In the genomic region with DNA sequence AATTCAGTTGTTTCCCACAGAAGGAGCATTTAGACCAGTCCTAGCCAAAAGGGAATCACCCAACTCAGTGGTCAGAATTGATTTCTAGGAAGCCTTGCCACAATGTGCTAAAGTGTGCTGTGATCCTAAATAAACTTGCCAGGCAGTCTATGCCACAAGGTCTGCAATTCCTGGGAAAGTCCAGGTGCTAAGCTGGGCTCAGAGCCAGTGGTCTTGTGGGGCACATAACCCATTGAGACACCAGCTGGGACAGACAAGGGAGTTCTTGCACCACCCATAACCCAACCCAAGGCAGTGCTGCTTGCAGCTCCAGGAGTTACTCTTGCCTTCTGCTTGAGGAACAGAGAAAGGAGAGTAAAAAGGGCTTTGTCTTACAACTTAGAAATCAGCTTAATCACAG, we compare ENCODE assay signal across 31 cellular contexts.
"Had no signal": no experiment of that assay in that cellular context is flagged by ENCODE, and none has a peak within 500 bp of the region (broad histone marks: within the 10 kb centered on the region; RNA-seq: fewer than 3 reads in every experiment).

No MANE protein-coding gene starts in this region.

- FAIRE-seq: astrocyte had no signal

- H2AFZ ChIP-seq: hepatocyte had no signal

- DNase-seq: activated B cell treated with CpG ODN at 0.5 μM for 24 hours; activated CD4-positive, alpha-beta T cell treated with anti-CD3 and anti-CD28 coated beads for 48 hours; activated CD4-positive, alpha-beta T cell treated with anti-CD3 and anti-CD28 coated beads, Interleukin-2, amount 50 U/mL, for 1 hour; activated CD4-positive, alpha-beta T cell treated with anti-CD3 and anti-CD28 coated beads, Interleukin-2, amount 50 U/mL, for 48 hours; activated CD8-positive, alpha-beta memory T cell treated with anti-CD3 and anti-CD28 coated beads for 24 hours; activated CD8-positive, alpha-beta T cell treated with anti-CD3 and anti-CD28 coated beads for 36 hours; activated gamma-delta T cell treated with Interleukin-2 at 50 U/mL for 16 hours; activated naive CD4-positive, alpha-beta T cell treated with anti-CD3 and anti-CD28 coated beads, Interleukin-2, amount 50 U/mL, for 16 hours; activated naive CD4-positive, alpha-beta T cell treated with Interleukin-2 at 50 U/mL for 16 hours; activated T-cell treated with anti-CD3 and anti-CD28 coated beads, Interleukin-2, amount 50 U/mL, for 1 hour; activated T-cell treated with anti-CD3 and anti-CD28 coated beads, Interleukin-2, amount 50 U/mL, for 48 hours; amniotic stem cell; anterior cingulate cortex; central memory CD4-positive, alpha-beta T cell; cerebellar nuclear complex; dorsolateral prefrontal cortex; effector memory CD4-positive, alpha-beta T cell; endodermal cell; foreskin keratinocyte; gastrocnemius medialis; heart right ventricle; T-helper 1 cell; T-helper 17 cell; T1000; WERI-Rb-1 had no signal

- H3K4me1 ChIP-seq: foreskin keratinocyte, gastrocnemius medialis, heart right ventricle had no signal

- H3K4me3 ChIP-seq: cardiac muscle cell, coronary artery, dorsolateral prefrontal cortex, gastrocnemius medialis, heart right ventricle, hepatocyte had no signal

- H3K9me3 ChIP-seq: gastrocnemius medialis had no signal

- H3K36me3 ChIP-seq: cardiac muscle cell, gastrocnemius medialis, heart right ventricle, WERI-Rb-1 had no signal

- H3K27ac ChIP-seq: cardiac muscle cell, coronary artery, dorsolateral prefrontal cortex, foreskin keratinocyte, gastrocnemius medialis, heart right ventricle, hepatocyte, WERI-Rb-1 had no signal

- H3K79me2 ChIP-seq: hepatocyte had no signal

- H3K27me3 ChIP-seq: cardiac muscle cell, dorsolateral prefrontal cortex, foreskin keratinocyte, gastrocnemius medialis, heart right ventricle, hepatocyte had no signal

- H3K4me2 ChIP-seq: hepatocyte had no signal

- ATAC-seq: activated CD4-positive, CD25-positive, alpha-beta regulatory T cell treated with anti-CD3 and anti-CD28 coated beads, Interleukin-2, amount 50 U/mL, for 24 hours; activated CD8-positive, alpha-beta T cell treated with anti-CD3 and anti-CD28 coated beads for 36 hours; esophagus mucosa; foreskin keratinocyte; gastrocnemius medialis; heart right ventricle; T-helper 17 cell had no signal
